Comparison of ENCODE assay signal across 1 cellular context in the genomic region with DNA sequence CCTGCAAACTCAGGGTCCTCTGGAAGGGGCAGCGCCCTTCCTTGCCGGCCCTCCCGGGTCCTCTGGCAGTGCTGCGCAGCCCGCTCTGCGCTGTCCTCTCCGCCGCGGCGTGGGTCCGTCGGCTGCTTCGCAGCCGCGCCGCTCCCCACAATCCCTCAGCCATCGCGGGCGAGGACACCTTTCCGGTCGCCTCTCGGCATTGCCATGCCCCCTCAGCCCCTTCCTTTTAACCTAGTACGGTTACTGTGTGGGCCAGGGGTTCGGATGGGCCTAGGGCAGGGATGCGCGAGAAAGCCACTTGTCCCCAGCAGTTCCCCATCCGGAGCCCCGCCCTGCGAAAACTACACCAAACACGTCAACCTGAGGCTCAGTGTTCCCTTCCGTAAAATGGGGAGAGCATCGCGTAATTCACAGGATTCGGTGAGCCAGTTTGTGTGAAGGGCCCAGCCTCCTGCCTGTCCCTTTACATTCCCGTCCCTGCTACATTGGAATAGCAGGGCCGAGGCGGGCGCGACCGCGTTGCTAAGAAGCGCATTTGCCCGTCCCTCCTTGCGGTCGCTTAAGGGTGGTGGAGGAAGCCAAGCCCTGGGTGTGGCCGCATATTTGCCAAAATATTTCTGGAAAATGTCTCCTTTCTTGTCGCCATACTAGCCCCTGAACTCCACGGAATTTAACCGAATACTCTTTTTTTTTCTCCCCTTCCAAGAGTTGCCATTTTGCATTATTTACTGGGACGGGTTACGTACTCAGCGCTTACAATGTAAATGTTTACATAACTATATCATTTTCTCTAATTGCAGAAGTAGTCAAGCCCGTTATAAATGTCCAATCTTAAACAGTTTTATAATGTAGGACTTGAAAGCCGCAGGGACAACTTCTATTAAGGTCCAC.
A peak's percentile ranks its signal among the peaks of the same experiment; 100 is the strongest.
TF ChIP-seq lines count a peak whose summit lies in the region.

No MANE protein-coding gene starts in this region.

TF ChIP-seq in A549, 52 proteins besides CTCF, POLR2A, EP300 and RAD21 (continued from another document):
- 0 out of 3 replicates have a peak, but pooled peaks have one; percentile 24 for TF ChIP-seq BCL3 (IDR thresholded peaks at IDR 0.05)
- peak; percentile 92 for TF ChIP-seq HDAC2 (IDR thresholded peaks at IDR 0.05)
- TF ChIP-seq PBX3 (IDR thresholded peaks at IDR 0.05), result peak; percentile 5; the same call in 1 of the 2 replicates
- peak; percentile 28; the same call in 1 of the 2 replicates for TF ChIP-seq HOXA7 (CRISPR knock-in tag; IDR thresholded peaks at IDR 0.05)
- TF ChIP-seq KDM1A (IDR thresholded peaks at IDR 0.05; ENCODE audit: low read depth), result peak; percentile 98
- peak; percentile 18 for TF ChIP-seq MAFK (IDR thresholded peaks at IDR 0.05; ENCODE audit: partially characterized antibody)
- 0 out of 5 replicates have a peak, but pooled peaks of 1 of the 2 experiments have one; percentile 17 for TF ChIP-seq JUN (IDR thresholded peaks at IDR 0.05)
- TF ChIP-seq HEYL (CRISPR knock-in tag; IDR thresholded peaks at IDR 0.05), result no peak
- TF ChIP-seq E2F6 (IDR thresholded peaks at IDR 0.05; ENCODE audit: borderline replicate concordance, low read depth), result peak; percentile 8
- no peak for TF ChIP-seq PHF8 (IDR thresholded peaks at IDR 0.05; ENCODE audit: borderline replicate concordance, low read depth)
- TF ChIP-seq TP53 (CRISPR knock-in tag; IDR thresholded peaks at IDR 0.05), result peak; percentile 7; the same call in 1 of the 2 replicates
- no peak for TF ChIP-seq NPAS2 (CRISPR knock-in tag; IDR thresholded peaks at IDR 0.05; ENCODE audit: borderline replicate concordance)
- TF ChIP-seq RFX5 (IDR thresholded peaks at IDR 0.05), result no peak
- peak; percentile 83; the same call in 1 of the 2 replicates for TF ChIP-seq RCOR1 (IDR thresholded peaks at IDR 0.05; ENCODE audit: low read depth, low read length)
- TF ChIP-seq JUNB (IDR thresholded peaks at IDR 0.05), result no peak
